In genomic region chr13:42215578-42216421, GRCh38 we compare ENCODE assay signal across 9 cellular contexts. TPM values are rescaled to one million over a fixed set of nuclear protein-coding genes. Genes with fewer than 3 reads are reported as not detected.
DNase-seq lines count a peak whose midpoint lies in the region; ATAC-seq and TF ChIP-seq lines count a peak whose summit lies in the region.
"Had no signal": no experiment of that assay in that cellular context is flagged by ENCODE, and none has a peak within 500 bp of the region (broad histone marks: within the 10 kb centered on the region; RNA-seq: fewer than 3 reads in every experiment).

No MANE protein-coding gene starts in this region.

- H3K27me3 ChIP-seq in H7 (ENCODE audit: control insufficient read depth, insufficient read depth, low read length), result no peaks in the 10 kb centered on the region
- H3K27me3 ChIP-seq: pancreas had no signal

- CTCF ChIA-PET in RWPE1 (lab: Yijun Ruan, JAX), result interaction anchor here (0.6 kb wide), 1 partner anchor 11 kb away, joined by 3 read pairs; no protein-coding TSS in a partner anchor

- no peak overlapping the region for H3K27ac ChIP-seq in RWPE1
- H3K27ac ChIP-seq: pancreas had no signal

- peak; percentile 63 for TF ChIP-seq CTCF in RWPE1 (conservative IDR thresholded peaks at IDR 0.05; ENCODE audit: low read depth)
- TF ChIP-seq CTCF in endothelial cell (IDR thresholded peaks at IDR 0.05; ENCODE audit: unreplicated experiment), result peak; percentile 33

- no peaks in the 10 kb centered on the region for H3K9me3 Mint-ChIP-seq in endothelial cell (ENCODE audit: unreplicated experiment)

- no peak overlapping the region for H3K27ac Mint-ChIP-seq in endothelial cell (ENCODE audit: unreplicated experiment)

- peaks cover 26% of the 10 kb centered on the region for H3K36me3 Mint-ChIP-seq in endothelial cell (ENCODE audit: low read depth, unreplicated experiment)

- ATAC-seq in GM21529 (IDR thresholded peaks at IDR 0.05; ENCODE audit: unreplicated experiment) (no peak), GM19395 (IDR thresholded peaks at IDR 0.05; ENCODE audit: unreplicated experiment) (no peak)

- no peaks in the 10 kb centered on the region; the same call in 1 of the 2 replicates for H3K36me3 ChIP-seq in H7 (replicated peaks; ENCODE audit: control insufficient read depth, insufficient read depth, low read length)
- H3K36me3 ChIP-seq: pancreas had no signal

- H3K4me1 Mint-ChIP-seq in endothelial cell (ENCODE audit: unreplicated experiment), result no peaks in the 10 kb centered on the region

- peaks cover 5% of the 10 kb centered on the region for H3K27me3 Mint-ChIP-seq in endothelial cell (ENCODE audit: unreplicated experiment)

- in situ Hi-C loops in Caki2 (cut with HindIII; ENCODE audit: low pct_unique_long_range_greater_than_20kb, low sequenced_read_pairs), result no loop called here

- DNase-seq in Caki2 (ENCODE audit: low read depth), result peak; percentile 35
- DNase-seq in H7, result peak; percentile 2
- DNase-seq in RWPE1 (ENCODE audit: low spot score), result peak; percentile 7
- peak; percentile 39 for DNase-seq in endothelial cell (ENCODE audit: low spot score)
- peak; percentile 43 for DNase-seq in pons (ENCODE audit: low spot score)
- no peak for DNase-seq in SKM-1 (lab: John Stamatoyannopoulos, UW; ENCODE audit: unreplicated experiment)
- DNase-seq: pancreas had no signal

- no peak overlapping the region for H3K4me3 ChIP-seq in H7 (ENCODE audit: insufficient read depth, low read depth, low read length)
- H3K4me3 ChIP-seq: pancreas had no signal

- POLR2A ChIA-PET in RWPE1 (lab: Yijun Ruan, JAX; ENCODE audit: low non-redundant PET), result no interaction called here

- no peak overlapping the region for H3K4me3 Mint-ChIP-seq in endothelial cell (ENCODE audit: unreplicated experiment)

RNA-seq across cellular contexts. Expression of gene AKAP11, which starts 56.2 kb away (rescaled TPM):
- 6.0 and 8.4 TPM in 2 replicates for total RNA-seq in Caki2 (2014; rRNA removed; shearing (Covaris generic); ENCODE audit: low replicate concordance)
- total RNA-seq in H7 (2014; rRNA removed; shearing (Covaris generic)), result 7.2 and 9.9 TPM in 2 replicates
- 22.7 TPM for total RNA-seq in endothelial cell (ENCODE audit: unreplicated experiment)
